8 cellular contexts compared by ENCODE assay signal in genomic region chr9:91362212-91362611, GRCh38. TPM values are rescaled to one million over a fixed set of nuclear protein-coding genes. Genes with fewer than 3 reads are reported as not detected.
DNase-seq lines count a peak whose midpoint lies in the region; ATAC-seq and TF ChIP-seq lines count a peak whose summit lies in the region.

No MANE protein-coding gene starts in this region.

- no peaks in the 10 kb centered on the region for H3K27me3 Mint-ChIP-seq in CD8-positive, alpha-beta memory T cell

- H3K79me2 ChIP-seq in KMS-11 (ENCODE audit: insufficient read depth, low read depth): peaks cover 40% of the 10 kb centered on the region

- peaks cover 38 to 51% (median 46%) of the 10 kb centered on the region in 3 donors for H3K4me1 Mint-ChIP-seq in CD8-positive, alpha-beta memory T cell

- H3K9me3 Mint-ChIP-seq in CD8-positive, alpha-beta memory T cell: no peaks in the 10 kb centered on the region

- H3K36me3 ChIP-seq in CD8-positive, alpha-beta memory T cell (ENCODE audit: insufficient read depth, low read length): no peaks in the 10 kb centered on the region
- H3K36me3 ChIP-seq in KMS-11 (ENCODE audit: insufficient read depth): no peaks in the 10 kb centered on the region
- H3K36me3 ChIP-seq in neutrophil: no peaks in the 10 kb centered on the region

- H3K4me3 ChIP-seq in CD8-positive, alpha-beta memory T cell (ENCODE audit: low read length): peak overlapping the region; percentile 72
- H3K4me3 ChIP-seq in KMS-11 (IDR thresholded peaks at IDR 0.05; ENCODE audit: insufficient read depth, low read depth, low read length) (no peak overlapping the region), neutrophil (ENCODE audit: low read depth in 1 of 2, low read length in 1 of 2) (peak overlapping the region; percentile 95 to 99)

- no peaks in the 10 kb centered on the region for H4K20me1 ChIP-seq in KMS-11 (ENCODE audit: insufficient read depth)

- peak overlapping the region in 7 of 8 donors; percentile 47 to 89 (median 87) for H3K27ac Mint-ChIP-seq in CD8-positive, alpha-beta memory T cell

- peaks cover 0 to 17% (median 3%) of the 10 kb centered on the region in 3 donors for H3K36me3 Mint-ChIP-seq in CD8-positive, alpha-beta memory T cell

- no peaks in the 10 kb centered on the region for H3K27me3 ChIP-seq in CD8-positive, alpha-beta memory T cell (ENCODE audit: insufficient read depth, low read length, poor library complexity, severe bottlenecking)
- H3K27me3 ChIP-seq in KMS-11 (ENCODE audit: insufficient read depth, low read depth) (no peaks in the 10 kb centered on the region), neutrophil (no peaks in the 10 kb centered on the region)

- CTCF ChIA-PET in CD8-positive, alpha-beta memory T cell (lab: Charles Lee): interaction anchor here (1.2 to 1.5 kb wide), 2 partner anchors 62 to 447 kb away, joined by 4 to 5 read pairs; partner anchors contain the start of gene NFIL3

- POLR2A ChIA-PET in CD8-positive, alpha-beta memory T cell (lab: Charles Lee): interaction anchor here (0.6 to 1.2 kb wide), 2 partner anchors 256 to 261 kb away, joined by 3 to 4 read pairs; no protein-coding TSS in a partner anchor

- no peaks in the 10 kb centered on the region for H3K9me3 ChIP-seq in CD8-positive, alpha-beta memory T cell (ENCODE audit: low read length)
- no peaks in the 10 kb centered on the region for H3K9me3 ChIP-seq in neutrophil

- no peak for DNase-seq in CD8-positive, alpha-beta memory T cell
- DNase-seq in NCI-H1092 treated with DMSO at 0.1 percent for 48 hours (lab: John Stamatoyannopoulos, UW) (no peak), amniotic stem cell (lab: John Stamatoyannopoulos, UW) (no peak), SK-N-DZ (ENCODE audit: low spot score) (no peak)

- peak overlapping the region; percentile 89 to 99 (median 92) for H3K4me3 Mint-ChIP-seq in CD8-positive, alpha-beta memory T cell

- H3K27ac ChIP-seq in CD8-positive, alpha-beta memory T cell (ENCODE audit: low read depth, low read length): no peak overlapping the region
- H3K27ac ChIP-seq in KMS-11: no peak overlapping the region
- H3K27ac ChIP-seq in cingulate gyrus (ENCODE audit: low read depth, low read length): peak overlapping the region; percentile 44
- peak overlapping the region; percentile 87 for H3K27ac ChIP-seq in neutrophil

- peaks cover 30% of the 10 kb centered on the region for H3K4me1 ChIP-seq in CD8-positive, alpha-beta memory T cell (ENCODE audit: insufficient read depth, low read length)
- H3K4me1 ChIP-seq in KMS-11 (ENCODE audit: low read depth, poor library complexity, severe bottlenecking): peaks cover 37% of the 10 kb centered on the region
- peaks cover 18 to 24% of the 10 kb centered on the region in 2 experiments for H3K4me1 ChIP-seq in neutrophil (ENCODE audit: control insufficient read depth in 1 of 2, insufficient read depth in 1 of 2, low read depth in 1 of 2, low read length in 1 of 2)

- no peak overlapping the region for H3K9ac ChIP-seq in KMS-11

- H2AFZ ChIP-seq in KMS-11 (ENCODE audit: low read depth): peak overlapping the region; percentile 80

- ATAC-seq in GM18519 (IDR thresholded peaks at IDR 0.05; ENCODE audit: low FRiP score, unreplicated experiment): no peak

- TF ChIP-seq CTCF in KMS-11 (conservative IDR thresholded peaks at IDR 0.05; ENCODE audit: low read depth, low read length) (no peak), neutrophil (IDR thresholded peaks at IDR 0.05) (no peak)

- H3K4me2 ChIP-seq in KMS-11: peak overlapping the region; percentile 63

RNA-seq across cellular contexts. Expression of gene AUH, which starts 0.5 kb away (rescaled TPM):
- 10 to 100 TPM; 33.5 to 35.0 TPM for total RNA-seq in CD8-positive, alpha-beta memory T cell
- polyA plus RNA-seq in CD8-positive, alpha-beta memory T cell: 12.8 TPM
- polyA plus RNA-seq in SK-N-DZ (2014; cell fraction: cytosol; rRNA removed): 16.3 and 18.0 TPM in 2 replicates
- polyA plus RNA-seq in SK-N-DZ (2014; cell fraction: nucleus; rRNA removed): 20.7 and 28.9 TPM in 2 replicates

Comparison
In these comparisons a context has a peak if more than half of its experiments do, and no peak if none do; other contexts are left out.
1. H3K27ac ChIP-seq: peak in cingulate gyrus (single experiment) and neutrophil (single experiment); none in CD8-positive, alpha-beta memory T cell (single experiment) and KMS-11 (single experiment).